In genomic region chr11:111356660-111357048, GRCh38 we compare ENCODE assay signal across 21 cellular contexts. TPM values are rescaled to one million over a fixed set of nuclear protein-coding genes. Genes with fewer than 3 reads are reported as not detected.
DNase-seq lines count a peak whose midpoint lies in the region; ATAC-seq and TF ChIP-seq lines count a peak whose summit lies in the region.
"Had no signal": no experiment of that assay in that cellular context is flagged by ENCODE, and none has a peak within 500 bp of the region (broad histone marks: within the 10 kb centered on the region; RNA-seq: fewer than 3 reads in every experiment).

No MANE protein-coding gene starts in this region.

- H3K79me2 ChIP-seq in OCI-LY3 (ENCODE audit: low read length): peaks cover 33% of the 10 kb centered on the region

- no peak for TF ChIP-seq CTCF in OCI-LY3 (IDR thresholded peaks at IDR 0.05; ENCODE audit: low read depth, low read length)

- peaks cover 92% of the 10 kb centered on the region for H3K36me3 ChIP-seq in OCI-LY3 (replicated peaks; ENCODE audit: low read depth, low read length)

- intact Hi-C loops in posterior cingulate gyrus (cut with DNase I): no loop called here

- H3K36me3 Mint-ChIP-seq in activated naive CD8-positive, alpha-beta T cell treated with anti-CD3 and anti-CD28 coated beads, Interleukin-2, amount 50 U/mL, for 24 hours (ENCODE audit: low read depth): peaks cover 5% of the 10 kb centered on the region
- H3K36me3 Mint-ChIP-seq in activated naive CD8-positive, alpha-beta T cell treated with anti-CD3 and anti-CD28 coated beads for 36 hours: no peaks in the 10 kb centered on the region
- peaks cover 41% of the 10 kb centered on the region for H3K36me3 Mint-ChIP-seq in memory B cell
- H3K36me3 Mint-ChIP-seq: CD8-positive, alpha-beta T cell had no signal

- no peak overlapping the region for H3K4me3 Mint-ChIP-seq in activated naive CD8-positive, alpha-beta T cell treated with anti-CD3 and anti-CD28 coated beads, Interleukin-2, amount 50 U/mL, for 24 hours
- no peak overlapping the region for H3K4me3 Mint-ChIP-seq in activated naive CD8-positive, alpha-beta T cell treated with anti-CD3 and anti-CD28 coated beads for 36 hours
- no peak overlapping the region for H3K4me3 Mint-ChIP-seq in memory B cell
- H3K4me3 Mint-ChIP-seq: CD8-positive, alpha-beta T cell; HFFc6 had no signal

- H3K27ac ChIP-seq in OCI-LY3 (ENCODE audit: low read length): peak overlapping the region; percentile 99
- H3K27ac ChIP-seq: HL-60 had no signal

- H3K27me3 Mint-ChIP-seq in activated naive CD8-positive, alpha-beta T cell treated with anti-CD3 and anti-CD28 coated beads, Interleukin-2, amount 50 U/mL, for 24 hours: no peaks in the 10 kb centered on the region
- no peaks in the 10 kb centered on the region for H3K27me3 Mint-ChIP-seq in activated naive CD8-positive, alpha-beta T cell treated with anti-CD3 and anti-CD28 coated beads for 36 hours
- H3K27me3 Mint-ChIP-seq in memory B cell: no peaks in the 10 kb centered on the region

- no peak for DNase-seq in activated naive CD8-positive, alpha-beta T cell treated with anti-CD3 and anti-CD28 coated beads, Interleukin-2, amount 50 U/mL, for 24 hours
- no peak for DNase-seq in activated naive CD8-positive, alpha-beta T cell treated with anti-CD3 and anti-CD28 coated beads for 36 hours
- DNase-seq in memory B cell (ENCODE audit: low spot score in 2 of 2) (no peak), NCI-H1105 (lab: John Stamatoyannopoulos, UW) (no peak), hippocampal formation (lab: John Stamatoyannopoulos, UW) (no peak), posterior cingulate gyrus (no peak)
- DNase-seq: 8988T; Calu3; CD8-positive, alpha-beta T cell; DMS79 treated with DMSO at 0.1 percent for 48 hours; GOT3; H7; HFFc6; IMR-90 had no signal

- H3K4me1 ChIP-seq in OCI-LY3 (ENCODE audit: low read length): peaks cover 32% of the 10 kb centered on the region

- H3K4me2 ChIP-seq in OCI-LY3 (ENCODE audit: low read length): no peak overlapping the region

- no peak overlapping the region for H2AFZ ChIP-seq in OCI-LY3 (ENCODE audit: low read depth, low read length)

- no peak overlapping the region for H3K9ac ChIP-seq in OCI-LY3 (ENCODE audit: low read length)
- H3K9ac ChIP-seq: BLaER1 treated with 17β-estradiol and CSF1 and Interleukin-3, amounts not matched to agents 10 nM and 100 nM had no signal

- H3K27ac Mint-ChIP-seq in activated naive CD8-positive, alpha-beta T cell treated with anti-CD3 and anti-CD28 coated beads, Interleukin-2, amount 50 U/mL, for 24 hours: peak overlapping the region; percentile 39
- H3K27ac Mint-ChIP-seq in activated naive CD8-positive, alpha-beta T cell treated with anti-CD3 and anti-CD28 coated beads for 36 hours: no peak overlapping the region
- peak overlapping the region; percentile 88 for H3K27ac Mint-ChIP-seq in memory B cell
- H3K27ac Mint-ChIP-seq: CD8-positive, alpha-beta T cell; HFFc6 had no signal

- H3K4me1 Mint-ChIP-seq in activated naive CD8-positive, alpha-beta T cell treated with anti-CD3 and anti-CD28 coated beads, Interleukin-2, amount 50 U/mL, for 24 hours: peaks cover 15% of the 10 kb centered on the region
- H3K4me1 Mint-ChIP-seq in activated naive CD8-positive, alpha-beta T cell treated with anti-CD3 and anti-CD28 coated beads for 36 hours: peaks cover 3% of the 10 kb centered on the region
- H3K4me1 Mint-ChIP-seq in memory B cell: peaks cover 39% of the 10 kb centered on the region

- no peaks in the 10 kb centered on the region for H3K27me3 ChIP-seq in OCI-LY3 (ENCODE audit: low read depth, low read length)
- H3K27me3 ChIP-seq: BLaER1 treated with 17β-estradiol and CSF1 and Interleukin-3, amounts not matched to agents 10 nM and 100 nM had no signal

- H4K20me1 ChIP-seq in OCI-LY3 (ENCODE audit: insufficient read depth, low read length): peaks cover 48% of the 10 kb centered on the region; the same call in 1 of the 2 replicates

- H3K9me3 ChIP-seq in OCI-LY3 (ENCODE audit: insufficient read depth, low read length): no peaks in the 10 kb centered on the region

- no peak overlapping the region for H3K4me3 ChIP-seq in OCI-LY3 (ENCODE audit: low read length)
- H3K4me3 ChIP-seq: BLaER1 treated with 17β-estradiol and CSF1 and Interleukin-3, amounts not matched to agents 10 nM and 100 nM; GM12878 had no signal

- H3K9me3 Mint-ChIP-seq in activated naive CD8-positive, alpha-beta T cell treated with anti-CD3 and anti-CD28 coated beads, Interleukin-2, amount 50 U/mL, for 24 hours: no peaks in the 10 kb centered on the region
- no peaks in the 10 kb centered on the region for H3K9me3 Mint-ChIP-seq in activated naive CD8-positive, alpha-beta T cell treated with anti-CD3 and anti-CD28 coated beads for 36 hours
- H3K9me3 Mint-ChIP-seq in memory B cell: no peaks in the 10 kb centered on the region
- H3K9me3 Mint-ChIP-seq: CD8-positive, alpha-beta T cell; HFFc6 had no signal

- ATAC-seq in activated naive CD8-positive, alpha-beta T cell treated with anti-CD3 and anti-CD28 coated beads, Interleukin-2, amount 50 U/mL, for 24 hours: no peak
- ATAC-seq in memory B cell (ENCODE audit: low read depth): no peak
- ATAC-seq: CD8-positive, alpha-beta T cell; GM12878 had no signal

RNA-seq across cellular contexts. Expression of gene POU2AF1, which starts 22.4 kb away (rescaled TPM):
- 1 to 10 TPM; 3.0 to 3.5 TPM for total RNA-seq in activated naive CD8-positive, alpha-beta T cell treated with anti-CD3 and anti-CD28 coated beads for 36 hours
- total RNA-seq: A673, Calu3, H7, HFFc6, HT1080, IMR-90 had no signal

RNA-seq across cellular contexts. Expression of gene POU2AF3, which starts 58.3 kb away (rescaled TPM):
- total RNA-seq in activated naive CD8-positive, alpha-beta T cell treated with anti-CD3 and anti-CD28 coated beads for 36 hours: not detected
- total RNA-seq: CD8-positive, alpha-beta T cell; G401; HFFc6; HT1080; IMR-90 had no signal
